Comparison of ENCODE assay signal across 8 cellular contexts in the genomic region with DNA sequence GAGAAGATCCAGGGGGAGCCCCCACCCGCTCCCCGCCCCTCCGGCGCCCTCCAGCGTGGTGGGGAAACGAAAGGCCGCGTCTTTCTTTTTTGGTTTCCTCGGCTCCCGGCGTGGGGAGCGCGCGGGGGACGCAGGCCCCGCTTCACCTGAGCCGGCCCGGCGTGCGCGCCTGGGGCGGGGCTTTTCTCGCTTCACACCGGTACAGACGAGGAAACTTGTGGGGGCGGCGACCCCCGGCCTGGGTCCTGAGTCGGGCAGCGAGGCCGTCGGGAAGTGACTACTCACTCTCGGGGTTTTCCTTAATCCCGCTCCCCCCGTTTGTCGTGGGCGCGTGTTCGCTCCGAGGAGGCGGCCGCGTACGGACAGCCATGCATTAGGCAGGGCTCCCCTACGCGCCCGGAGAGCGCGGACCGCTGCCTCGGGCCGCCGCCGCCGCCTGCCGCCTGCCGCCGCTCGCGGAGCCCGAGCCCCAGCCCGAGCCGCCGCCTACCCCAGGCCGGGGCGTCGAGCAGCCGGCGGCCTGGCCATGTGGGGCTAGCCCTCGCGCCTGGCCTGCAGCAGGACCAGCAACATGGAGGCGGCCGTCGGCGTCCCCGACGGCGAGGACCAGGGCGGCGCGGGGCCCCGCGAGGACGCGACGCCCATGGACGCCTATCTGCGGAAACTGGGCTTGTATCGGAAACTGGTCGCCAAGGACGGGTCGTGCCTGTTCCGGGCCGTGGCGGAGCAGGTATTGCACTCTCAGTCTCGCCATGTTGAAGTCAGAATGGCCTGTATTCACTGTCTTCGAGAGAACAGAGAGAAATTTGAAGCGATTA. TPM values are rescaled to one million over a fixed set of nuclear protein-coding genes. Genes with fewer than 3 reads are reported as not detected.
A peak's percentile ranks its signal among the peaks of the same experiment; 100 is the strongest.
DNase-seq lines count a peak whose midpoint lies in the region; ATAC-seq and TF ChIP-seq lines count a peak whose summit lies in the region.
"Not testable (repeated sequence)": the region's sequence is repeated elsewhere in the genome, so short reads cannot be mapped to it uniquely, and the experiment has no call there.

No MANE protein-coding gene starts in this region.

- not testable (repeated sequence) for TF ChIP-seq POLR2A in right lobe of liver (IDR thresholded peaks at IDR 0.05); stomach (IDR thresholded peaks at IDR 0.05)

- not testable (repeated sequence) for H3K27me3 ChIP-seq in dorsolateral prefrontal cortex, right lobe of liver
- H3K27me3 ChIP-seq in stomach, result peaks cover 0 to 11% (median 0%) of the 10 kb centered on the region in 3 donors

- TF ChIP-seq EP300 in stomach (IDR thresholded peaks at IDR 0.05), result not testable (repeated sequence)

- WGBS in right lobe of liver (ENCODE audit: insufficient coverage, low coverage, low lambda C conversion rate, missing lambda C conversion rate), result 62% methylated on average over 19 of the region's 98 CpGs
- WGBS in stomach, 5 donors, result 35 to 59% (median 43%) methylated on average over 82 to 98 of the region's 98 CpGs

- ATAC-seq in HG03025 (IDR thresholded peaks at IDR 0.05; ENCODE audit: low FRiP score, unreplicated experiment), result peak; percentile 39
- ATAC-seq in right lobe of liver, result peak; percentile 34 to 58 (median 42)

- peak overlapping the region in 38 of 59 donors; percentile 0 to 55 (median 31) for H3K4me3 ChIP-seq in dorsolateral prefrontal cortex
- H3K4me3 ChIP-seq in right lobe of liver, result peak overlapping the region in 1 of 3 donors; percentile 14
- peak overlapping the region; percentile 4 to 32 (median 16) for H3K4me3 ChIP-seq in stomach

- intact Hi-C loops in dorsolateral prefrontal cortex (cut with DNase I); right lobe of liver (cut with DNase I); stomach (cut with DNase I; ENCODE audit: low total_unique reads): not testable (repeated sequence)

- peak; percentile 66 for DNase-seq in GM10266 (ENCODE audit: extremely low spot score)
- peak; percentile 24 to 32 for DNase-seq in activated CD4-positive, alpha-beta T cell treated with anti-CD3 and anti-CD28 coated beads, Interleukin-2, amount 50 U/mL, for 48 hours
- DNase-seq in activated naive CD4-positive, alpha-beta T cell treated with Interleukin-2 at 50 U/mL for 16 hours, result peak; percentile 29
- not testable (repeated sequence) for DNase-seq in dorsolateral prefrontal cortex, stomach
- peak in 1 of 3 donors; percentile 18 for DNase-seq in right lobe of liver
- peak; percentile 9 for DNase-seq in stimulated activated CD4-positive, alpha-beta T cell treated with anti-CD3 and anti-CD28 coated beads, Interleukin-1b, Interleukin-23, amount 100 ng/mL, for 48 hours

- H3K36me3 ChIP-seq in right lobe of liver, stomach: not testable (repeated sequence)

- H3K4me1 ChIP-seq in right lobe of liver, stomach: not testable (repeated sequence)

- not testable (repeated sequence) for H3K9me3 ChIP-seq in right lobe of liver, stomach

- not testable (repeated sequence) for H3K27ac ChIP-seq in dorsolateral prefrontal cortex, right lobe of liver, stomach

- TF ChIP-seq CTCF in GM10266 (IDR thresholded peaks at IDR 0.05; ENCODE audit: control insufficient read depth, insufficient read depth, low read depth, missing control alignments), result peak; percentile 8
- TF ChIP-seq CTCF in dorsolateral prefrontal cortex (IDR thresholded peaks at IDR 0.05 in 54 of 56, conservative IDR thresholded peaks at IDR 0.05 in 2 of 56; ENCODE audit: low read depth in 1 of 56, partially characterized antibody in 56 of 56); right lobe of liver (IDR thresholded peaks at IDR 0.05); stomach (IDR thresholded peaks at IDR 0.05): not testable (repeated sequence)

RNA-seq across cellular contexts. Expression of a gene that starts 34.3 kb away (rescaled TPM):
- total RNA-seq in dorsolateral prefrontal cortex (10 to 100 TPM in 119 of 120 experiments, 1 to 10 TPM in 1; 8.8 to 22.3 (median 16.0) TPM), right lobe of liver (1 to 10 TPM; 2.9 to 7.5 (median 4.9) TPM), stomach (1 to 10 TPM; 1.7 to 8.1 (median 5.8) TPM)
- 1 to 10 TPM; 1.4 to 3.4 (median 3.1) TPM for polyA plus RNA-seq in stomach
